ENCODE assay signal across 1 cellular context in genomic region chr22:47110817-47111443, GRCh38.
TF ChIP-seq lines count a peak whose summit lies in the region.

No MANE protein-coding gene starts in this region.

TF ChIP-seq in GM23338, 12 proteins besides CTCF, POLR2A, EP300 and RAD21 (continued from another document):
- TF ChIP-seq, protein P1, sequence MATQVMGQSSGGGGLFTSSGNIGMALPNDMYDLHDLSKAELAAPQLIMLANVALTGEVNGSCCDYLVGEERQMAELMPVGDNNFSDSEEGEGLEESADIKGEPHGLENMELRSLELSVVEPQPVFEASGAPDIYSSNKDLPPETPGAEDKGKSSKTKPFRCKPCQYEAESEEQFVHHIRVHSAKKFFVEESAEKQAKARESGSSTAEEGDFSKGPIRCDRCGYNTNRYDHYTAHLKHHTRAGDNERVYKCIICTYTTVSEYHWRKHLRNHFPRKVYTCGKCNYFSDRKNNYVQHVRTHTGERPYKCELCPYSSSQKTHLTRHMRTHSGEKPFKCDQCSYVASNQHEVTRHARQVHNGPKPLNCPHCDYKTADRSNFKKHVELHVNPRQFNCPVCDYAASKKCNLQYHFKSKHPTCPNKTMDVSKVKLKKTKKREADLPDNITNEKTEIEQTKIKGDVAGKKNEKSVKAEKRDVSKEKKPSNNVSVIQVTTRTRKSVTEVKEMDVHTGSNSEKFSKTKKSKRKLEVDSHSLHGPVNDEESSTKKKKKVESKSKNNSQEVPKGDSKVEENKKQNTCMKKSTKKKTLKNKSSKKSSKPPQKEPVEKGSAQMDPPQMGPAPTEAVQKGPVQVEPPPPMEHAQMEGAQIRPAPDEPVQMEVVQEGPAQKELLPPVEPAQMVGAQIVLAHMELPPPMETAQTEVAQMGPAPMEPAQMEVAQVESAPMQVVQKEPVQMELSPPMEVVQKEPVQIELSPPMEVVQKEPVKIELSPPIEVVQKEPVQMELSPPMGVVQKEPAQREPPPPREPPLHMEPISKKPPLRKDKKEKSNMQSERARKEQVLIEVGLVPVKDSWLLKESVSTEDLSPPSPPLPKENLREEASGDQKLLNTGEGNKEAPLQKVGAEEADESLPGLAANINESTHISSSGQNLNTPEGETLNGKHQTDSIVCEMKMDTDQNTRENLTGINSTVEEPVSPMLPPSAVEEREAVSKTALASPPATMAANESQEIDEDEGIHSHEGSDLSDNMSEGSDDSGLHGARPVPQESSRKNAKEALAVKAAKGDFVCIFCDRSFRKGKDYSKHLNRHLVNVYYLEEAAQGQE (IDR thresholded peaks at IDR 0.05; ENCODE audit: unreplicated experiment): no peak
- TF ChIP-seq ZNF462 (CRISPR knock-in tag; IDR thresholded peaks at IDR 0.05): no peak
- no peak for TF ChIP-seq POLR2AphosphoS5 (IDR thresholded peaks at IDR 0.05; ENCODE audit: low read depth)
- TF ChIP-seq ZNF114 (CRISPR knock-in tag; IDR thresholded peaks at IDR 0.05): no peak
- no peak for TF ChIP-seq STAT1 (IDR thresholded peaks at IDR 0.05; ENCODE audit: unreplicated experiment)
- TF ChIP-seq EZH2 (IDR thresholded peaks at IDR 0.05; ENCODE audit: low read depth, unreplicated experiment): no peak
- TF ChIP-seq EZH2phosphoT487 (IDR thresholded peaks at IDR 0.05; ENCODE audit: unreplicated experiment): no peak
- no peak for TF ChIP-seq JUNB (IDR thresholded peaks at IDR 0.05; ENCODE audit: unreplicated experiment)
- TF ChIP-seq ETS1 (IDR thresholded peaks at IDR 0.05): no peak
- no peak for TF ChIP-seq ZNF331 (CRISPR knock-in tag; IDR thresholded peaks at IDR 0.05; ENCODE audit: low read depth)
- no peak for TF ChIP-seq NANOG (IDR thresholded peaks at IDR 0.05; ENCODE audit: borderline replicate concordance)
